ENCODE assay signal across 10 cellular contexts in genomic region chr20:57680131-57680716, GRCh38. TPM values are rescaled to one million over a fixed set of nuclear protein-coding genes. Genes with fewer than 3 reads are reported as not detected.
DNase-seq lines count a peak whose midpoint lies in the region; ATAC-seq and TF ChIP-seq lines count a peak whose summit lies in the region.
"Had no signal": no experiment of that assay in that cellular context is flagged by ENCODE, and none has a peak within 500 bp of the region (broad histone marks: within the 10 kb centered on the region; RNA-seq: fewer than 3 reads in every experiment).

No MANE protein-coding gene starts in this region.

- H2AFZ ChIP-seq in MM.1S (ENCODE audit: low read length): peak overlapping the region; percentile 29

- no peaks in the 10 kb centered on the region for H3K36me3 ChIP-seq in MM.1S (replicated peaks; ENCODE audit: insufficient read depth, low read length)
- H3K36me3 ChIP-seq: pancreas had no signal

- peak; percentile 45 for ATAC-seq in GM18870 (IDR thresholded peaks at IDR 0.05; ENCODE audit: unreplicated experiment)
- peak; percentile 54 for ATAC-seq in HG02588 (IDR thresholded peaks at IDR 0.05; ENCODE audit: unreplicated experiment)
- ATAC-seq in left colon: no peak

- H3K4me1 ChIP-seq in MM.1S (ENCODE audit: low read length): peaks cover 66% of the 10 kb centered on the region
- H3K4me1 ChIP-seq: pancreas had no signal

- peak overlapping the region; percentile 22 to 98 (median 94) for H3K27ac Mint-ChIP-seq in nephron

- H3K9ac ChIP-seq in MM.1S (ENCODE audit: low read length): peak overlapping the region; percentile 83

- no peaks in the 10 kb centered on the region; the same call in 1 of the 2 replicates for H3K79me2 ChIP-seq in MM.1S (ENCODE audit: low read length)

- H3K9me2 ChIP-seq in MM.1S (replicated peaks; ENCODE audit: insufficient read depth, low read length): no peaks in the 10 kb centered on the region

- no peaks in the 10 kb centered on the region for H4K20me1 ChIP-seq in MM.1S (ENCODE audit: insufficient read depth, low read length)

- intact Hi-C loops in left colon (cut with DNase I, micrococcal nuclease): no loop called here

- H3K4me2 ChIP-seq in MM.1S (ENCODE audit: low read depth, low read length): peak overlapping the region; percentile 93

- H3K27ac ChIP-seq in MM.1S (ENCODE audit: low read length): peak overlapping the region; percentile 98
- H3K27ac ChIP-seq: pancreas had no signal

- DNase-seq in MM.1S (peak; percentile 93), NCI-H1694 treated with DMSO at 0.1 percent for 48 hours (lab: John Stamatoyannopoulos, UW) (no peak), left colon (no peak), pons (ENCODE audit: low spot score) (no peak), NCI-H2081 (lab: John Stamatoyannopoulos, UW) (no peak)
- DNase-seq: pancreas had no signal

- no peaks in the 10 kb centered on the region for H3K9me3 ChIP-seq in MM.1S (replicated peaks; ENCODE audit: insufficient read depth, low read length)
- H3K9me3 ChIP-seq: pancreas had no signal

- TF ChIP-seq CTCF in MM.1S (IDR thresholded peaks at IDR 0.05; ENCODE audit: low read length) (no peak), nephron (IDR thresholded peaks at IDR 0.05; ENCODE audit: unreplicated experiment in 3 of 3) (no peak)

- no peaks in the 10 kb centered on the region for H3K27me3 ChIP-seq in MM.1S (replicated peaks; ENCODE audit: insufficient read depth, low read length)
- H3K27me3 ChIP-seq: pancreas had no signal

- H3K4me3 Mint-ChIP-seq in nephron: peak overlapping the region in 2 of 3 experiments; percentile 29 to 46

- H3F3A ChIP-seq in MM.1S (ENCODE audit: insufficient read depth, low read length): peaks cover 62% of the 10 kb centered on the region

- peak overlapping the region; percentile 57 for H3K4me3 ChIP-seq in MM.1S (ENCODE audit: low read length)
- H3K4me3 ChIP-seq: pancreas had no signal

- no peaks in the 10 kb centered on the region for H3K9me3 Mint-ChIP-seq in nephron

- H3K36me3 Mint-ChIP-seq in nephron (ENCODE audit: low read depth): peaks cover 6% of the 10 kb centered on the region

- H3K27me3 Mint-ChIP-seq in nephron (ENCODE audit: low read depth): peaks cover 6% of the 10 kb centered on the region

- H3K4me1 Mint-ChIP-seq in nephron: peaks cover 95% of the 10 kb centered on the region

RNA-seq across cellular contexts. Expression of gene PMEPA1, which starts 29.6 kb away (rescaled TPM):
- 10 to 100 TPM; 15.0 to 41.6 TPM for total RNA-seq in left colon

RNA-seq across cellular contexts. Expression of gene ZBP1, which starts 60.0 kb away (rescaled TPM):
- total RNA-seq in left colon: 1 to 10 TPM; 4.0 to 6.8 TPM
- total RNA-seq: endothelial cell of umbilical vein had no signal
